ENCODE assay signal across 1 cellular context in genomic region chr20:63062188-63063140, GRCh38.
TF ChIP-seq lines count a peak whose summit lies in the region.

No MANE protein-coding gene starts in this region.

TF ChIP-seq in HepG2, 621 proteins besides CTCF, POLR2A, EP300 and RAD21:
- TF ChIP-seq ZNF543 (CRISPR knock-in tag; IDR thresholded peaks at IDR 0.05), result no peak
- TF ChIP-seq ZNF746 (CRISPR knock-in tag; IDR thresholded peaks at IDR 0.05), result no peak
- no peak for TF ChIP-seq MIER2 (CRISPR knock-in tag; IDR thresholded peaks at IDR 0.05)
- TF ChIP-seq NFE2 (CRISPR knock-in tag; IDR thresholded peaks at IDR 0.05), result no peak
- no peak for TF ChIP-seq GTF3A (CRISPR knock-in tag; conservative IDR thresholded peaks at IDR 0.05)
- no peak for TF ChIP-seq HIVEP1 (CRISPR knock-in tag; IDR thresholded peaks at IDR 0.05)
- TF ChIP-seq SALL1 (CRISPR knock-in tag; IDR thresholded peaks at IDR 0.05), result no peak
- no peak for TF ChIP-seq CEBPZ (IDR thresholded peaks at IDR 0.05; ENCODE audit: low read length)
- TF ChIP-seq ZNF124 (CRISPR knock-in tag; IDR thresholded peaks at IDR 0.05), result no peak
- TF ChIP-seq ZNF619 (CRISPR knock-in tag; IDR thresholded peaks at IDR 0.05), result no peak
- no peak for TF ChIP-seq SNAPC5 (CRISPR knock-in tag; IDR thresholded peaks at IDR 0.05; ENCODE audit: borderline replicate concordance)
- TF ChIP-seq ZNF407 (CRISPR knock-in tag; IDR thresholded peaks at IDR 0.05; ENCODE audit: not compliant biosample characterization), result no peak
- TF ChIP-seq ZNF574 (CRISPR knock-in tag; IDR thresholded peaks at IDR 0.05), result no peak
- TF ChIP-seq CC2D1A (CRISPR knock-in tag; IDR thresholded peaks at IDR 0.05), result no peak
- no peak for TF ChIP-seq ZZZ3 (CRISPR knock-in tag; IDR thresholded peaks at IDR 0.05; ENCODE audit: borderline replicate concordance)
- no peak for TF ChIP-seq HNRNPLL (IDR thresholded peaks at IDR 0.05; ENCODE audit: low read depth, low read length, poor library complexity, severe bottlenecking)
TF ChIP-seq in HepG2: peak in this region for 0.
